Comparison of ENCODE assay signal across 15 cellular contexts in the genomic region with DNA sequence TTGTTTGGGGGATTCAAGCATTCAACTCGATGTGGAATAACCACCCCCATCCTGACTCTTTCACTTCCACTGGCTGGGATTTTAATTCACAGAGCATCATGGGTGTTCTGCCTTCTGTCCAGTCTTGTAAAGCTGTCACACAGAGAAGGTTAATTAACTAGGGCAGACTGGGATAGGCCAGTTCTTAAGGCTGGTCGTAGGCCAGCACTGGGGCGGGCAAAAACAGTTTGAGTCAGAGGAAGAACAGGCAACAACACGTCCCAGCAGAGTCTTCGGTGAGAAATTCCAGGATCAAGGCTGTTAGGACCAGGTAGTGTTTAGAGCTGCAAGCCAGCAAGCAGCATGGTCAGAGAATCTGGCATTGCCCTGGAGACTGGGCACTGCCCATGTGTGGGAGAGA. TPM values are rescaled to one million over a fixed set of nuclear protein-coding genes. Genes with fewer than 3 reads are reported as not detected.
A peak's percentile ranks its signal among the peaks of the same experiment; 100 is the strongest.
DNase-seq lines count a peak whose midpoint lies in the region; ATAC-seq and TF ChIP-seq lines count a peak whose summit lies in the region.
"Had no signal": no experiment of that assay in that cellular context is flagged by ENCODE, and none has a peak within 500 bp of the region (broad histone marks: within the 10 kb centered on the region; RNA-seq: fewer than 3 reads in every experiment).

No MANE protein-coding gene starts in this region.

- H3K27ac ChIP-seq in ectodermal cell (ENCODE audit: insufficient read depth, low read depth, low read length, poor library complexity, severe bottlenecking) (peak overlapping the region; percentile 53), right lobe of liver (peak overlapping the region; percentile 62 to 80 (median 73))
- H3K27ac ChIP-seq: A549 had no signal

- DNase-seq in Right ventricle myocardium inferior (ENCODE audit: missing footprints) (no peak), cardiac septum (ENCODE audit: low spot score) (no peak), right lobe of liver (peak; percentile 54 to 77 (median 60)), ureter (ENCODE audit: low spot score) (peak; percentile 84), NCI-H2081 (lab: John Stamatoyannopoulos, UW) (no peak)
- no peak for DNase-seq in stimulated activated CD4-positive, alpha-beta T cell treated with anti-CD3 and anti-CD28 coated beads, Interleukin-2, amount 100 ng/mL, for 48 hours
- no peak for DNase-seq in activated CD4-positive, CD25-positive, alpha-beta regulatory T cell (lab: John Stamatoyannopoulos, UW)
- DNase-seq: activated CD8-positive, alpha-beta memory T cell treated with anti-CD3 and anti-CD28 coated beads for 24 hours; NCI-H187; SHP77 treated with DMSO at 0.1 percent for 48 hours; stimulated activated CD4-positive, alpha-beta T cell treated with anti-CD3 and anti-CD28 coated beads, Interleukin-1b, Interleukin-23, amount 100 ng/mL, for 48 hours had no signal

- TF ChIP-seq POLR2A in right lobe of liver (IDR thresholded peaks at IDR 0.05): peak; percentile 50

- H3K36me3 ChIP-seq in ectodermal cell (ENCODE audit: control insufficient read depth, insufficient read depth, low read length) (no peaks in the 10 kb centered on the region), right lobe of liver (peaks cover 0 to under 1% (median 0%) of the 10 kb centered on the region in 4 donors)
- H3K36me3 ChIP-seq: tibial nerve had no signal

- no peak for TF ChIP-seq CTCF in right lobe of liver (IDR thresholded peaks at IDR 0.05)

- H3K9me3 ChIP-seq in ectodermal cell (ENCODE audit: control insufficient read depth, low read length) (no peaks in the 10 kb centered on the region), right lobe of liver (no peaks in the 10 kb centered on the region)
- H3K9me3 ChIP-seq: A549, tibial nerve had no signal

- peaks cover 19% of the 10 kb centered on the region for H3K27me3 ChIP-seq in ectodermal cell (ENCODE audit: control insufficient read depth, insufficient read depth, low read length, poor library complexity, severe bottlenecking)
- H3K27me3 ChIP-seq in right lobe of liver: no peaks in the 10 kb centered on the region

- peaks cover 19% of the 10 kb centered on the region for H3K4me1 ChIP-seq in ectodermal cell (ENCODE audit: control insufficient read depth, insufficient read depth, low read length)
- H3K4me1 ChIP-seq in right lobe of liver: peaks cover 0 to 42% (median 12%) of the 10 kb centered on the region in 4 donors

- H3K4me3 ChIP-seq in ectodermal cell (ENCODE audit: insufficient read depth, low read depth, low read length): no peak overlapping the region
- H3K4me3 ChIP-seq in right lobe of liver: no peak overlapping the region
- H3K4me3 ChIP-seq: A549, tibial nerve had no signal

- intact Hi-C loops in Right ventricle myocardium inferior (cut with DNase I) (no loop called here), cardiac septum (cut with DNase I) (loop anchor here (10.0 kb wide), 1 partner anchor 322 kb away; no protein-coding TSS in a partner anchor), right lobe of liver (cut with DNase I) (loop anchor here in 1 of 2 donors (10.0 kb wide), 1 partner anchor 262 kb away; no protein-coding TSS in a partner anchor)

- WGBS in ectodermal cell, 2 experiments: 39 to 43% methylated on average over 5 of the region's 5 CpGs
- WGBS in right lobe of liver (ENCODE audit: insufficient coverage, low coverage, low lambda C conversion rate, missing lambda C conversion rate): 23% methylated on average over 5 of the region's 5 CpGs

- ATAC-seq in Right ventricle myocardium inferior: peak; percentile 56
- ATAC-seq in right lobe of liver: peak in 3 of 4 donors; percentile 3 to 28 (median 4)
- ATAC-seq: A549, left colon had no signal

RNA-seq across cellular contexts. Expression of gene RNF152, which starts 4.0 kb away (rescaled TPM):
- total RNA-seq in Right ventricle myocardium inferior (12.6 TPM), cardiac septum (10.2 TPM), right lobe of liver (100 to 1,000 TPM in 1 of 6 experiments, 10 to 100 TPM in 5; 19.5 to 101 (median 54.1) TPM), ureter (52.9 TPM)
- polyA plus RNA-seq in ectodermal cell (2013, experiment 1 of 4): 9.0 TPM
- 6.7 TPM for polyA plus RNA-seq in ectodermal cell (2013, experiment 2 of 4)
- polyA plus RNA-seq in ectodermal cell (2013, experiment 3 of 4): 5.6 TPM
- polyA plus RNA-seq in ectodermal cell (2013, experiment 4 of 4): 4.2 TPM

Comparison
In these comparisons a context has a peak if more than half of its experiments do, and no peak if none do; other contexts are left out.
1. DNase-seq: peak in right lobe of liver (3 of 3) and ureter (single experiment); none in Right ventricle myocardium inferior (single experiment), cardiac septum (single experiment), stimulated activated CD4-positive, alpha-beta T cell treated with anti-CD3 and anti-CD28 coated beads, Interleukin-2, amount 100 ng/mL, for 48 hours (0 of 2), NCI-H2081 (0 of 2) and activated CD4-positive, CD25-positive, alpha-beta regulatory T cell (0 of 4).